1 cellular context compared by ENCODE assay signal in genomic region chr19:55166530-55167268, GRCh38.
TF ChIP-seq lines count a peak whose summit lies in the region.

Gene DNAAF3, minus strand, starts transcription at chr19:55166613. Its CDS starts 200 bp downstream, at chr19:55166413.

TF ChIP-seq in HepG2, 621 proteins besides CTCF, POLR2A, EP300 and RAD21 (continued from another document):
- TF ChIP-seq ZNF281 (CRISPR knock-in tag; IDR thresholded peaks at IDR 0.05; ENCODE audit: borderline replicate concordance) = 0 out of 2 replicates have a peak, but pooled peaks have one; percentile 52
- TF ChIP-seq DRAP1 (CRISPR knock-in tag; IDR thresholded peaks at IDR 0.05) = 0 out of 2 replicates have a peak, but pooled peaks have one; percentile 4
- no peak for TF ChIP-seq TGIF2 (CRISPR knock-in tag; IDR thresholded peaks at IDR 0.05)
- TF ChIP-seq NKX3-1 (CRISPR knock-in tag; IDR thresholded peaks at IDR 0.05) = no peak
- TF ChIP-seq ZNF850 (CRISPR knock-in tag; conservative IDR thresholded peaks at IDR 0.05) = no peak
- TF ChIP-seq ZNF800 (CRISPR knock-in tag; IDR thresholded peaks at IDR 0.05) = no peak
- no peak for TF ChIP-seq ZNF256 (CRISPR knock-in tag; conservative IDR thresholded peaks at IDR 0.05)
- no peak for TF ChIP-seq ZNF350 (CRISPR knock-in tag; IDR thresholded peaks at IDR 0.05; ENCODE audit: borderline replicate concordance, low read depth)
- peak; percentile 98 for TF ChIP-seq RFX3 (CRISPR knock-in tag; IDR thresholded peaks at IDR 0.05)
- TF ChIP-seq SUZ12 (IDR thresholded peaks at IDR 0.05; ENCODE audit: low read depth, low read length) = no peak
- no peak for TF ChIP-seq REL (CRISPR knock-in tag; conservative IDR thresholded peaks at IDR 0.05)
- no peak for TF ChIP-seq DDIT3 (CRISPR knock-in tag; IDR thresholded peaks at IDR 0.05)
- 0 out of 2 replicates have a peak, but pooled peaks have one; percentile 28 for TF ChIP-seq IKZF5 (CRISPR knock-in tag; IDR thresholded peaks at IDR 0.05)
- no peak for TF ChIP-seq AGO1 (IDR thresholded peaks at IDR 0.05; ENCODE audit: low read depth, low read length, poor library complexity, severe bottlenecking)
- no peak for TF ChIP-seq ELF4 (CRISPR knock-in tag; IDR thresholded peaks at IDR 0.05; ENCODE audit: borderline replicate concordance)
- no peak for TF ChIP-seq HNRNPK (IDR thresholded peaks at IDR 0.05; ENCODE audit: low read depth, low read length, poor library complexity, severe bottlenecking)
- TF ChIP-seq MLXIP (CRISPR knock-in tag; IDR thresholded peaks at IDR 0.05; ENCODE audit: borderline replicate concordance) = no peak
- no peak for TF ChIP-seq PLSCR1 (CRISPR knock-in tag; IDR thresholded peaks at IDR 0.05; ENCODE audit: borderline replicate concordance)
- no peak; the same call in 1 of the 2 replicates for TF ChIP-seq ZNF280D (CRISPR knock-in tag; IDR thresholded peaks at IDR 0.05)
- TF ChIP-seq ATAD3A (CRISPR knock-in tag; IDR thresholded peaks at IDR 0.05) = no peak
- TF ChIP-seq ISX (CRISPR knock-in tag; conservative IDR thresholded peaks at IDR 0.05) = no peak
- no peak for TF ChIP-seq ZNF616 (CRISPR knock-in tag; IDR thresholded peaks at IDR 0.05; ENCODE audit: low read depth)
- TF ChIP-seq ZNF12 (CRISPR knock-in tag; IDR thresholded peaks at IDR 0.05) = no peak
- TF ChIP-seq RFXANK (CRISPR knock-in tag; IDR thresholded peaks at IDR 0.05) = no peak
- TF ChIP-seq STAT6 (CRISPR knock-in tag; IDR thresholded peaks at IDR 0.05; ENCODE audit: borderline replicate concordance) = no peak
- TF ChIP-seq SAFB2 (CRISPR knock-in tag; IDR thresholded peaks at IDR 0.05; ENCODE audit: borderline replicate concordance, low read depth) = no peak
- no peak for TF ChIP-seq ZNF720 (CRISPR knock-in tag; IDR thresholded peaks at IDR 0.05)
TF ChIP-seq in HepG2: peak in this region for 53.
